In genomic region chr4:127247293-127247952, GRCh38 we compare ENCODE assay signal across 1 cellular context.
A peak's percentile ranks its signal among the peaks of the same experiment; 100 is the strongest.
TF ChIP-seq lines count a peak whose summit lies in the region.

No MANE protein-coding gene starts in this region.

TF ChIP-seq in K562, 482 proteins besides CTCF, POLR2A, EP300 and RAD21 (continued from another document and continues in another):
- TF ChIP-seq, protein P1, sequence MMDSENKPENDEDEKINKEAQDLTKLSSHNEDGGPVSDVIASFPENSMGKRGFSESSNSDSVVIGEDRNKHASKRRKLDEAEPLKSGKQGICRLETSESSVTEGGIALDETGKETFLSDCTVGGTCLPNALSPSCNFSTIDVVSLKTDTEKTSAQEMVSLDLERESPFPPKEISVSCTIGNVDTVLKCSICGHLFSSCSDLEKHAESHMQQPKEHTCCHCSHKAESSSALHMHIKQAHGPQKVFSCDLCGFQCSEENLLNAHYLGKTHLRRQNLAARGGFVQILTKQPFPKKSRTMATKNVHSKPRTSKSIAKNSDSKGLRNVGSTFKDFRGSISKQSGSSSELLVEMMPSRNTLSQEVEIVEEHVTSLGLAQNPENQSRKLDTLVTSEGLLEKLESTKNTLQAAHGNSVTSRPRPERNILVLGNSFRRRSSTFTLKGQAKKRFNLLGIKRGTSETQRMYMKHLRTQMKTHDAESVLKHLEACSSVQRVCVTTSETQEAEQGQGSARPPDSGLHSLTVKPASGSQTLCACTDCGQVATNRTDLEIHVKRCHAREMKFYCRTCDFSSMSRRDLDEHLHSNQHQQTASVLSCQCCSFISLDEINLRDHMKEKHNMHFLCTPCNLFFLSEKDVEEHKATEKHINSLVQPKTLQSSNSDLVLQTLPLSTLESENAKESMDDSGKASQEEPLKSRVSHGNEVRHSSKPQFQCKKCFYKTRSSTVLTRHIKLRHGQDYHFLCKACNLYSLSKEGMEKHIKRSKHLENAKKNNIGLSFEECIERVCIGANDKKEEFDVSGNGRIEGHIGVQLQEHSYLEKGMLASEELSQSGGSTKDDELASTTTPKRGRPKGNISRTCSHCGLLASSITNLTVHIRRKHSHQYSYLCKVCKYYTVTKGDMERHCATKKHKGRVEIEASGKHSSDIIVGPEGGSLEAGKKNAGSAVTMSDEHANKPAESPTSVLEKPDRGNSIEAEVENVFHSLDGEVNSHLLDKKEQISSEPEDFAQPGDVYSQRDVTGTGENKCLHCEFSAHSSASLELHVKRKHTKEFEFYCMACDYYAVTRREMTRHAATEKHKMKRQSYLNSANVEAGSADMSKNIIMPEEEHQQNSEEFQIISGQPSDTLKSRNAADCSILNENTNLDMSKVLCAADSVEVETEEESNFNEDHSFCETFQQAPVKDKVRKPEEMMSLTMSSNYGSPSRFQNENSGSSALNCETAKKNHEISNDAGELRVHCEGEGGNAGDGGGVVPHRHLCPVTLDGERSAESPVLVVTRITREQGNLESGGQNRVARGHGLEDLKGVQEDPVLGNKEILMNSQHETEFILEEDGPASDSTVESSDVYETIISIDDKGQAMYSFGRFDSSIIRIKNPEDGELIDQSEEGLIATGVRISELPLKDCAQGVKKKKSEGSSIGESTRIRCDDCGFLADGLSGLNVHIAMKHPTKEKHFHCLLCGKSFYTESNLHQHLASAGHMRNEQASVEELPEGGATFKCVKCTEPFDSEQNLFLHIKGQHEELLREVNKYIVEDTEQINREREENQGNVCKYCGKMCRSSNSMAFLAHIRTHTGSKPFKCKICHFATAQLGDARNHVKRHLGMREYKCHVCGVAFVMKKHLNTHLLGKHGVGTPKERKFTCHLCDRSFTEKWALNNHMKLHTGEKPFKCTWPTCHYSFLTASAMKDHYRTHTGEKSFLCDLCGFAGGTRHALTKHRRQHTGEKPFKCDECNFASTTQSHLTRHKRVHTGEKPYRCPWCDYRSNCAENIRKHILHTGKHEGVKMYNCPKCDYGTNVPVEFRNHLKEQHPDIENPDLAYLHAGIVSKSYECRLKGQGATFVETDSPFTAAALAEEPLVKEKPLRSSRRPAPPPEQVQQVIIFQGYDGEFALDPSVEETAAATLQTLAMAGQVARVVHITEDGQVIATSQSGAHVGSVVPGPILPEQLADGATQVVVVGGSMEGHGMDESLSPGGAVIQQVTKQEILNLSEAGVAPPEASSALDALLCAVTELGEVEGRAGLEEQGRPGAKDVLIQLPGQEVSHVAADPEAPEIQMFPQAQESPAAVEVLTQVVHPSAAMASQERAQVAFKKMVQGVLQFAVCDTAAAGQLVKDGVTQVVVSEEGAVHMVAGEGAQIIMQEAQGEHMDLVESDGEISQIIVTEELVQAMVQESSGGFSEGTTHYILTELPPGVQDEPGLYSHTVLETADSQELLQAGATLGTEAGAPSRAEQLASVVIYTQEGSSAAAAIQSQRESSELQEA (IDR thresholded peaks at IDR 0.05; ENCODE audit: low read depth): no peak
- TF ChIP-seq NR0B1 (IDR thresholded peaks at IDR 0.05; ENCODE audit: partially characterized antibody): no peak
- TF ChIP-seq TCF3 (CRISPR knock-in tag; IDR thresholded peaks at IDR 0.05): no peak
- TF ChIP-seq CREB1 (IDR thresholded peaks at IDR 0.05): no peak
- TF ChIP-seq CREB1 (CRISPR knock-in tag; IDR thresholded peaks at IDR 0.05): no peak
- TF ChIP-seq PYGO2 (tag; IDR thresholded peaks at IDR 0.05): no peak
- TF ChIP-seq NELFE (IDR thresholded peaks at IDR 0.05; ENCODE audit: insufficient read depth, insufficient read length): no peak
- TF ChIP-seq, protein P2, sequence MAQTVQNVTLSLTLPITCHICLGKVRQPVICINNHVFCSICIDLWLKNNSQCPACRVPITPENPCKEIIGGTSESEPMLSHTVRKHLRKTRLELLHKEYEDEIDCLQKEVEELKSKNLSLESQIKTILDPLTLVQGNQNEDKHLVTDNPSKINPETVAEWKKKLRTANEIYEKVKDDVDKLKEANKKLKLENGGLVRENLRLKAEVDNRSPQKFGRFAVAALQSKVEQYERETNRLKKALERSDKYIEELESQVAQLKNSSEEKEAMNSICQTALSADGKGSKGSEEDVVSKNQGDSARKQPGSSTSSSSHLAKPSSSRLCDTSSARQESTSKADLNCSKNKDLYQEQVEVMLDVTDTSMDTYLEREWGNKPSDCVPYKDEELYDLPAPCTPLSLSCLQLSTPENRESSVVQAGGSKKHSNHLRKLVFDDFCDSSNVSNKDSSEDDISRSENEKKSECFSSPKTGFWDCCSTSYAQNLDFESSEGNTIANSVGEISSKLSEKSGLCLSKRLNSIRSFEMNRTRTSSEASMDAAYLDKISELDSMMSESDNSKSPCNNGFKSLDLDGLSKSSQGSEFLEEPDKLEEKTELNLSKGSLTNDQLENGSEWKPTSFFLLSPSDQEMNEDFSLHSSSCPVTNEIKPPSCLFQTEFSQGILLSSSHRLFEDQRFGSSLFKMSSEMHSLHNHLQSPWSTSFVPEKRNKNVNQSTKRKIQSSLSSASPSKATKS (CRISPR knock-in tag; IDR thresholded peaks at IDR 0.05): no peak
- no peak for TF ChIP-seq CC2D1A (IDR thresholded peaks at IDR 0.05)
- TF ChIP-seq EGR1 (conservative IDR thresholded peaks at IDR 0.05): no peak
- no peak for TF ChIP-seq ZNF140 (CRISPR knock-in tag; IDR thresholded peaks at IDR 0.05)
- no peak for TF ChIP-seq NUFIP1 (IDR thresholded peaks at IDR 0.05; ENCODE audit: partially characterized antibody)
- TF ChIP-seq DIDO1 (tag; IDR thresholded peaks at IDR 0.05; ENCODE audit: low read depth): no peak
- TF ChIP-seq NBN (IDR thresholded peaks at IDR 0.05; ENCODE audit: low read depth): no peak
- no peak for TF ChIP-seq LCOR (CRISPR knock-in tag; IDR thresholded peaks at IDR 0.05)
- TF ChIP-seq FOS (IDR thresholded peaks at IDR 0.05; ENCODE audit: extremely low read depth, insufficient read length): no peak
- no peak for TF ChIP-seq POLR2B (IDR thresholded peaks at IDR 0.05; ENCODE audit: low read depth, partially characterized antibody)
- no peak for TF ChIP-seq THRA (IDR thresholded peaks at IDR 0.05)
- TF ChIP-seq REST (CRISPR knock-in tag; IDR thresholded peaks at IDR 0.05; ENCODE audit: low read depth): no peak
- no peak for TF ChIP-seq GABPB2 (CRISPR knock-in tag; conservative IDR thresholded peaks at IDR 0.05)
- TF ChIP-seq, protein P3, sequence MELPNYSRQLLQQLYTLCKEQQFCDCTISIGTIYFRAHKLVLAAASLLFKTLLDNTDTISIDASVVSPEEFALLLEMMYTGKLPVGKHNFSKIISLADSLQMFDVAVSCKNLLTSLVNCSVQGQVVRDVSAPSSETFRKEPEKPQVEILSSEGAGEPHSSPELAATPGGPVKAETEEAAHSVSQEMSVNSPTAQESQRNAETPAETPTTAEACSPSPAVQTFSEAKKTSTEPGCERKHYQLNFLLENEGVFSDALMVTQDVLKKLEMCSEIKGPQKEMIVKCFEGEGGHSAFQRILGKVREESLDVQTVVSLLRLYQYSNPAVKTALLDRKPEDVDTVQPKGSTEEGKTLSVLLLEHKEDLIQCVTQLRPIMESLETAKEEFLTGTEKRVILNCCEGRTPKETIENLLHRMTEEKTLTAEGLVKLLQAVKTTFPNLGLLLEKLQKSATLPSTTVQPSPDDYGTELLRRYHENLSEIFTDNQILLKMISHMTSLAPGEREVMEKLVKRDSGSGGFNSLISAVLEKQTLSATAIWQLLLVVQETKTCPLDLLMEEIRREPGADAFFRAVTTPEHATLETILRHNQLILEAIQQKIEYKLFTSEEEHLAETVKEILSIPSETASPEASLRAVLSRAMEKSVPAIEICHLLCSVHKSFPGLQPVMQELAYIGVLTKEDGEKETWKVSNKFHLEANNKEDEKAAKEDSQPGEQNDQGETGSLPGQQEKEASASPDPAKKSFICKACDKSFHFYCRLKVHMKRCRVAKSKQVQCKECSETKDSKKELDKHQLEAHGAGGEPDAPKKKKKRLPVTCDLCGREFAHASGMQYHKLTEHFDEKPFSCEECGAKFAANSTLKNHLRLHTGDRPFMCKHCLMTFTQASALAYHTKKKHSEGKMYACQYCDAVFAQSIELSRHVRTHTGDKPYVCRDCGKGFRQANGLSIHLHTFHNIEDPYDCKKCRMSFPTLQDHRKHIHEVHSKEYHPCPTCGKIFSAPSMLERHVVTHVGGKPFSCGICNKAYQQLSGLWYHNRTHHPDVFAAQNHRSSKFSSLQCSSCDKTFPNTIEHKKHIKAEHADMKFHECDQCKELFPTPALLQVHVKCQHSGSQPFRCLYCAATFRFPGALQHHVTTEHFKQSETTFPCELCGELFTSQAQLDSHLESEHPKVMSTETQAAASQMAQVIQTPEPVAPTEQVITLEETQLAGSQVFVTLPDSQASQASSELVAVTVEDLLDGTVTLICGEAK (IDR thresholded peaks at IDR 0.05): no peak
- TF ChIP-seq, protein P3 (CRISPR knock-in tag; IDR thresholded peaks at IDR 0.05): no peak
- no peak for TF ChIP-seq YBX1 (IDR thresholded peaks at IDR 0.05)
- TF ChIP-seq, protein P4, sequence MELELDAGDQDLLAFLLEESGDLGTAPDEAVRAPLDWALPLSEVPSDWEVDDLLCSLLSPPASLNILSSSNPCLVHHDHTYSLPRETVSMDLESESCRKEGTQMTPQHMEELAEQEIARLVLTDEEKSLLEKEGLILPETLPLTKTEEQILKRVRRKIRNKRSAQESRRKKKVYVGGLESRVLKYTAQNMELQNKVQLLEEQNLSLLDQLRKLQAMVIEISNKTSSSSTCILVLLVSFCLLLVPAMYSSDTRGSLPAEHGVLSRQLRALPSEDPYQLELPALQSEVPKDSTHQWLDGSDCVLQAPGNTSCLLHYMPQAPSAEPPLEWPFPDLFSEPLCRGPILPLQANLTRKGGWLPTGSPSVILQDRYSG (tag; conservative IDR thresholded peaks at IDR 0.05; ENCODE audit: low read depth): no peak
- TF ChIP-seq POLR2AphosphoS5 (IDR thresholded peaks at IDR 0.05; ENCODE audit: control insufficient read depth, insufficient read depth, low read depth, low read length): no peak
- no peak for TF ChIP-seq ARNT (IDR thresholded peaks at IDR 0.05)
- no peak for TF ChIP-seq BRF1 (IDR thresholded peaks at IDR 0.05; ENCODE audit: borderline replicate concordance, extremely low read depth, insufficient read length)
- TF ChIP-seq ZNF589 (CRISPR knock-in tag; IDR thresholded peaks at IDR 0.05; ENCODE audit: low read depth): peak; percentile 89
- no peak for TF ChIP-seq NFIX (CRISPR knock-in tag; IDR thresholded peaks at IDR 0.05; ENCODE audit: low read depth)
- no peak for TF ChIP-seq KAT8 (IDR thresholded peaks at IDR 0.05; ENCODE audit: low read depth)
- TF ChIP-seq SIN3B (IDR thresholded peaks at IDR 0.05; ENCODE audit: low read depth): no peak
